10 cellular contexts compared by ENCODE assay signal in genomic region chr17:81966343-81967243, GRCh38. TPM values are rescaled to one million over a fixed set of nuclear protein-coding genes. Genes with fewer than 3 reads are reported as not detected.
DNase-seq lines count a peak whose midpoint lies in the region; ATAC-seq and TF ChIP-seq lines count a peak whose summit lies in the region.
"Had no signal": no experiment of that assay in that cellular context is flagged by ENCODE, and none has a peak within 500 bp of the region (broad histone marks: within the 10 kb centered on the region; RNA-seq: fewer than 3 reads in every experiment).

No MANE protein-coding gene starts in this region.

- no peaks in the 10 kb centered on the region for H3K36me3 ChIP-seq in spleen

- peak in 2 of 3 experiments; percentile 10 to 24 for DNase-seq in NCI-H1417 (lab: John Stamatoyannopoulos, UW)
- DNase-seq in NCI-H1417 treated with DMSO at 0.1 percent for 48 hours (lab: John Stamatoyannopoulos, UW): no peak
- peak; percentile 77 for DNase-seq in RPMI8226
- peak; percentile 88 for DNase-seq in left ventricle myocardium superior
- DNase-seq in spleen: peak; percentile 86
- DNase-seq in occipital lobe (lab: John Stamatoyannopoulos, UW): no peak
- DNase-seq in NK-92 treated with Interleukin-12 subunit alpha and Interleukin-12 subunit beta, amount 100 ng/mL, for 24 hours (lab: John Stamatoyannopoulos, UW): no peak

- peaks cover 4 to 70% (median 30%) of the 10 kb centered on the region in 7 donors for H3K27me3 ChIP-seq in spleen (replicated peaks in 1 of 7)

- H3K9me3 ChIP-seq in spleen: no peaks in the 10 kb centered on the region

- intact Hi-C loops in left ventricle myocardium superior (cut with micrococcal nuclease) (no loop called here), spleen (cut with DNase I; ENCODE audit: low total_unique reads) (no loop called here)

- no peak for TF ChIP-seq POLR2A in spleen (IDR thresholded peaks at IDR 0.05)

- TF ChIP-seq CTCF in spleen (IDR thresholded peaks at IDR 0.05 in 8 of 11, conservative IDR thresholded peaks at IDR 0.05 in 3 of 11): no peak

- peak overlapping the region in 2 of 8 donors; percentile 34 to 60 for H3K4me3 ChIP-seq in spleen

- peak; percentile 83 for ATAC-seq in left ventricle myocardium superior
- ATAC-seq in GM18502 (IDR thresholded peaks at IDR 0.05; ENCODE audit: poor library complexity, unreplicated experiment): no peak

- WGBS in spleen, 5 donors: 21 to 38% (median 26%) methylated on average over 18 to 41 of the region's 41 CpGs

- H3K27ac ChIP-seq in spleen: peak overlapping the region in 5 of 8 donors; percentile 2 to 64 (median 56)
- H3K27ac ChIP-seq: 22Rv1, KMS-11 had no signal

- peaks cover 18 to 50% (median 28%) of the 10 kb centered on the region in 6 donors for H3K4me1 ChIP-seq in spleen

RNA-seq across cellular contexts. Expression of gene NOTUM, which starts 5.6 kb away (rescaled TPM):
- 0.52 TPM for total RNA-seq in left ventricle myocardium superior
- under 1 TPM in 2 of 7 donors, not detected in 5; 0.28 to 0.85 TPM for total RNA-seq in spleen
- under 1 TPM; 0.03 to 0.11 (median 0.06) TPM for polyA plus RNA-seq in spleen
- total RNA-seq in occipital lobe: 0.31 TPM

RNA-seq across cellular contexts. Expression of gene ASPSCR1, which starts 10.8 kb away (rescaled TPM):
- total RNA-seq in left ventricle myocardium superior (25.4 TPM), spleen (10 to 100 TPM; 20.2 to 44.5 (median 26.0) TPM), occipital lobe (11.1 TPM)
- 10 to 100 TPM; 33.7 to 58.8 (median 55.5) TPM for polyA plus RNA-seq in spleen

RNA-seq across cellular contexts. Expression of gene MYADML2, which starts 19.6 kb away (rescaled TPM):
- total RNA-seq in left ventricle myocardium superior: 4.0 TPM
- total RNA-seq in spleen: not detected
- polyA plus RNA-seq in spleen: not detected
- total RNA-seq in occipital lobe: 0.16 TPM

RNA-seq across cellular contexts. Expression of gene PYCR1, which starts 29.5 kb away (rescaled TPM):
- total RNA-seq in left ventricle myocardium superior: 4.0 TPM
- total RNA-seq in spleen: 10 to 100 TPM in 1 of 7 donors, 1 to 10 TPM in 6; 3.4 to 10.8 (median 5.5) TPM
- polyA plus RNA-seq in spleen: 1 to 10 TPM; 1.7 to 6.4 (median 5.0) TPM
- 17.6 TPM for total RNA-seq in occipital lobe

RNA-seq across cellular contexts. Expression of gene MAFG, which starts 39.1 kb away (rescaled TPM):
- 27.5 TPM for total RNA-seq in left ventricle myocardium superior
- total RNA-seq in spleen: 10 to 100 TPM; 22.3 to 41.4 (median 24.2) TPM
- 10 to 100 TPM in 1 of 3 donors, 1 to 10 TPM in 2; 3.2 to 14.2 (median 3.7) TPM for polyA plus RNA-seq in spleen
- total RNA-seq in occipital lobe: 16.5 TPM

Comparison
In these comparisons a context has a peak if more than half of its experiments do, and no peak if none do; other contexts are left out.
1. DNase-seq: peak in NCI-H1417 (2 of 3), RPMI8226 (single experiment), left ventricle myocardium superior (single experiment) and spleen (single experiment); none in NCI-H1417 treated with DMSO at 0.1 percent for 48 hours (single experiment), occipital lobe (single experiment) and NK-92 treated with Interleukin-12 subunit alpha and Interleukin-12 subunit beta, amount 100 ng/mL, for 24 hours (single experiment).